Comparison of ENCODE assay signal across 18 cellular contexts in the genomic region with DNA sequence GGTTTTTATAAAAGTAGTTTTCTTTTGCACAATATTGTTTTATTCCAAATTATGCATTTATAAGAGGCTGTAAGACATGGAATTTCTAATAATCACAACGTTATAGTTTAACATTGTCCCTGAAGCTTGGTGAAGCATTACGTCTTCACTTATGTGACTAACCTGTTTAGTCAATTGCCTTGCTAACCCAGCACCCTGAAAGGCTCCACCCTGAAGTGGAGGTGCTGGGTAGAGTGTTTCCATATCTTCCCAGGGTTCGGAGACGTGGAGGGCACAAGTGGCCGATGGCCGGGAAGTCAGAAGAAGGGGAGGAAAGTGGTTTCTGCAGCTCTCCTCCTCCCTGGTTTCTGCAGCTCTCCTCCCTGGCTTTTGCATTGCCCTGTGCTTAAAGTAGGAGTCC.
"Had no signal": no experiment of that assay in that cellular context is flagged by ENCODE, and none has a peak within 500 bp of the region (broad histone marks: within the 10 kb centered on the region; RNA-seq: fewer than 3 reads in every experiment).

No MANE protein-coding gene starts in this region.

- H3K4me1 Mint-ChIP-seq: activated naive CD4-positive, alpha-beta T cell treated with anti-CD3 and anti-CD28 coated beads, Interleukin-2, amount 50 U/mL, for 24 hours had no signal

- H3K27me3 ChIP-seq: ascending aorta, breast epithelium, esophagus squamous epithelium, testis had no signal

- ATAC-seq: activated T-cell treated with anti-CD3 and anti-CD28 coated beads, Interleukin-2, amount 50 U/mL, for 72 hours; left cardiac atrium had no signal

- H3K4me1 ChIP-seq: breast epithelium, esophagus squamous epithelium had no signal

- DNase-seq: activated CD4-positive, alpha-beta T cell treated with anti-CD3 and anti-CD28 coated beads, Interleukin-2, amount 50 U/mL, for 1 hour; activated CD4-positive, CD25-positive, alpha-beta regulatory T cell treated with anti-CD3 and anti-CD28 coated beads, Interleukin-2, amount 50 U/mL, for 72 hours; activated CD8-positive, alpha-beta memory T cell treated with anti-CD3 and anti-CD28 coated beads for 24 hours; activated gamma-delta T cell; activated T-cell treated with anti-CD3 and anti-CD28 coated beads, Interleukin-2, amount 50 U/mL, for 72 hours; cortex of kidney; effector CD4-positive, alpha-beta T cell; esophagus squamous epithelium; left cardiac atrium; occipital lobe; posterior cingulate gyrus; retina; stimulated activated CD4-positive, alpha-beta T cell treated with anti-CD3 and anti-CD28 coated beads, Interleukin-4, amount 100 ng/mL, for 1 hour; testis had no signal

- H3K36me3 ChIP-seq: ascending aorta, breast epithelium, esophagus squamous epithelium had no signal

- H3K9me3 ChIP-seq: ascending aorta, breast epithelium, esophagus squamous epithelium, testis had no signal

- H3K27ac ChIP-seq: ascending aorta, breast epithelium had no signal

- H3K27ac Mint-ChIP-seq: activated naive CD4-positive, alpha-beta T cell treated with anti-CD3 and anti-CD28 coated beads, Interleukin-2, amount 50 U/mL, for 24 hours; activated T-cell treated with anti-CD3 and anti-CD28 coated beads, Interleukin-2, amount 50 U/mL, for 72 hours; T-helper 1 cell treated with Interleukin-12 subunit alpha and Interleukin-12 subunit beta and Interleukin-4 antibody, amounts not matched to agents 30 μg/mL and 1 μg/mL, for 36 hours had no signal

- H3K4me3 ChIP-seq: ascending aorta, breast epithelium, esophagus squamous epithelium, testis had no signal

- H3K36me3 Mint-ChIP-seq: activated naive CD4-positive, alpha-beta T cell treated with anti-CD3 and anti-CD28 coated beads, Interleukin-2, amount 50 U/mL, for 24 hours had no signal

- H3K4me3 Mint-ChIP-seq: activated naive CD4-positive, alpha-beta T cell treated with anti-CD3 and anti-CD28 coated beads, Interleukin-2, amount 50 U/mL, for 24 hours; activated T-cell treated with anti-CD3 and anti-CD28 coated beads, Interleukin-2, amount 50 U/mL, for 72 hours; T-helper 1 cell treated with Interleukin-12 subunit alpha and Interleukin-12 subunit beta and Interleukin-4 antibody, amounts not matched to agents 30 μg/mL and 1 μg/mL, for 36 hours had no signal

- H3K9me3 Mint-ChIP-seq: activated naive CD4-positive, alpha-beta T cell treated with anti-CD3 and anti-CD28 coated beads, Interleukin-2, amount 50 U/mL, for 24 hours; activated T-cell treated with anti-CD3 and anti-CD28 coated beads, Interleukin-2, amount 50 U/mL, for 72 hours; T-helper 1 cell treated with Interleukin-12 subunit alpha and Interleukin-12 subunit beta and Interleukin-4 antibody, amounts not matched to agents 30 μg/mL and 1 μg/mL, for 36 hours had no signal
